In genomic region chr4:6808259-6808658, GRCh38 we compare ENCODE assay signal across 18 cellular contexts. TPM values are rescaled to one million over a fixed set of nuclear protein-coding genes. Genes with fewer than 3 reads are reported as not detected.
DNase-seq lines count a peak whose midpoint lies in the region; ATAC-seq and TF ChIP-seq lines count a peak whose summit lies in the region.
"Had no signal": no experiment of that assay in that cellular context is flagged by ENCODE, and none has a peak within 500 bp of the region (broad histone marks: within the 10 kb centered on the region; RNA-seq: fewer than 3 reads in every experiment).

No MANE protein-coding gene starts in this region.

- no peaks in the 10 kb centered on the region for H4K20me1 ChIP-seq in Karpas-422 (ENCODE audit: insufficient read depth, low read depth, low read length)

- H3K4me3 Mint-ChIP-seq in activated T-helper 17 cell treated with anti-CD3 and anti-CD28 coated beads, Interleukin-2, amount 50 U/mL, for 72 hours: no peak overlapping the region
- no peak overlapping the region for H3K4me3 Mint-ChIP-seq in CD8-positive, alpha-beta T cell
- H3K4me3 Mint-ChIP-seq: GM23338 had no signal

- ATAC-seq in activated T-helper 17 cell treated with anti-CD3 and anti-CD28 coated beads, Interleukin-2, amount 50 U/mL, for 72 hours (replicated peaks): no peak
- peak in 1 of 2 donors; percentile 26 for ATAC-seq in gastrocnemius medialis
- ATAC-seq in CD8-positive, alpha-beta T cell: no peak
- ATAC-seq: GM23338 had no signal

- H3K9me3 Mint-ChIP-seq in activated T-helper 17 cell treated with anti-CD3 and anti-CD28 coated beads, Interleukin-2, amount 50 U/mL, for 72 hours: no peaks in the 10 kb centered on the region
- H3K9me3 Mint-ChIP-seq in CD8-positive, alpha-beta T cell: no peaks in the 10 kb centered on the region
- H3K9me3 Mint-ChIP-seq: GM23338 had no signal

- H2AFZ ChIP-seq in Karpas-422 (ENCODE audit: low read length): no peak overlapping the region
- H2AFZ ChIP-seq: GM23338 had no signal

- no peak for TF ChIP-seq POLR2A in gastrocnemius medialis (IDR thresholded peaks at IDR 0.05)

- CTCF ChIA-PET in CD8-positive, alpha-beta T cell (lab: Charles Lee): no interaction called here

- TF ChIP-seq CTCF in left ventricle myocardium inferior (IDR thresholded peaks at IDR 0.05; ENCODE audit: borderline replicate concordance): no peak
- no peak for TF ChIP-seq CTCF in gastrocnemius medialis (IDR thresholded peaks at IDR 0.05 in 4 of 5, conservative IDR thresholded peaks at IDR 0.05 in 1 of 5)
- TF ChIP-seq CTCF in CD8-positive, alpha-beta T cell (IDR thresholded peaks at IDR 0.05): no peak

- POLR2A ChIA-PET in CD8-positive, alpha-beta T cell (lab: Charles Lee): no interaction called here

- H3K9me3 ChIP-seq in Karpas-422 (ENCODE audit: low read length) (no peaks in the 10 kb centered on the region), left ventricle myocardium inferior (replicated peaks) (no peaks in the 10 kb centered on the region), gastrocnemius medialis (no peaks in the 10 kb centered on the region)
- no peaks in the 10 kb centered on the region for H3K9me3 ChIP-seq in CD8-positive, alpha-beta T cell (ENCODE audit: low read length)
- H3K9me3 ChIP-seq: MG63, SJCRH30 had no signal

- H3K27ac ChIP-seq in Karpas-422 (ENCODE audit: low read length) (peak overlapping the region; percentile 47), left ventricle myocardium inferior (replicated peaks) (peak overlapping the region; percentile 42), gastrocnemius medialis (peak overlapping the region; percentile 75 to 85 (median 81))
- H3K27ac ChIP-seq in CD8-positive, alpha-beta T cell (ENCODE audit: low read depth, low read length): no peak overlapping the region

- H3K4me1 ChIP-seq in Karpas-422 (ENCODE audit: low read length) (peaks cover 70% of the 10 kb centered on the region), left ventricle myocardium inferior (peaks cover 84% of the 10 kb centered on the region), gastrocnemius medialis (peaks cover 63 to 73% of the 10 kb centered on the region in 2 donors)
- no peaks in the 10 kb centered on the region for H3K4me1 ChIP-seq in CD8-positive, alpha-beta T cell (ENCODE audit: insufficient read depth, low read length)

- DNase-seq in Karpas-422 (no peak), left ventricle myocardium inferior (no peak), gastrocnemius medialis (no peak), NCI-H226 (no peak)
- DNase-seq in CD8-positive, alpha-beta T cell: no peak
- DNase-seq in stimulated activated CD4-positive, alpha-beta T cell treated with anti-CD3 and anti-CD28 coated beads, Interleukin-4, amount 100 ng/mL, for 1 hour: no peak
- DNase-seq: C1 segment of cervical spinal cord, NCI-H1048, NCI-H1436, NCI-H1930, NCI-H345, NCI-H524 treated with DMSO at 0.1 percent for 48 hours, PC-3, RPMI8226 had no signal

- H3K27me3 Mint-ChIP-seq in activated T-helper 17 cell treated with anti-CD3 and anti-CD28 coated beads, Interleukin-2, amount 50 U/mL, for 72 hours: no peaks in the 10 kb centered on the region
- no peaks in the 10 kb centered on the region for H3K27me3 Mint-ChIP-seq in CD8-positive, alpha-beta T cell (ENCODE audit: low read depth)

- peak overlapping the region; percentile 6 for H3K4me2 ChIP-seq in Karpas-422 (ENCODE audit: low read depth, low read length, poor library complexity, severe bottlenecking)
- H3K4me2 ChIP-seq: GM23338 had no signal

- peak overlapping the region; percentile 37 for H3K27ac Mint-ChIP-seq in activated T-helper 17 cell treated with anti-CD3 and anti-CD28 coated beads, Interleukin-2, amount 50 U/mL, for 72 hours
- no peak overlapping the region for H3K27ac Mint-ChIP-seq in CD8-positive, alpha-beta T cell
- H3K27ac Mint-ChIP-seq: GM23338 had no signal

- H3K4me3 ChIP-seq in Karpas-422 (ENCODE audit: low read length) (no peak overlapping the region), left ventricle myocardium inferior (no peak overlapping the region), gastrocnemius medialis (no peak overlapping the region)
- no peak overlapping the region for H3K4me3 ChIP-seq in CD8-positive, alpha-beta T cell (ENCODE audit: low read depth, low read length)
- H3K4me3 ChIP-seq: GM23338, MG63, SJCRH30 had no signal

- intact Hi-C loops in left ventricle myocardium inferior (cut with micrococcal nuclease): no loop called here
- intact Hi-C loops in gastrocnemius medialis (cut with DNase I; ENCODE audit: low total_unique reads): no loop called here
- intact Hi-C loops in CD8-positive, alpha-beta T cell (cut with DNase I, micrococcal nuclease): no loop called here

- H3K36me3 Mint-ChIP-seq in activated T-helper 17 cell treated with anti-CD3 and anti-CD28 coated beads, Interleukin-2, amount 50 U/mL, for 72 hours (ENCODE audit: low read depth): no peaks in the 10 kb centered on the region
- peaks cover 18% of the 10 kb centered on the region for H3K36me3 Mint-ChIP-seq in CD8-positive, alpha-beta T cell

- H3K79me2 ChIP-seq in Karpas-422 (ENCODE audit: low read length): peaks cover 92% of the 10 kb centered on the region

- H3K27me3 ChIP-seq in Karpas-422 (ENCODE audit: low read length): no peaks in the 10 kb centered on the region
- no peaks in the 10 kb centered on the region for H3K27me3 ChIP-seq in left ventricle myocardium inferior (ENCODE audit: low read depth)
- no peaks in the 10 kb centered on the region for H3K27me3 ChIP-seq in gastrocnemius medialis
- no peaks in the 10 kb centered on the region for H3K27me3 ChIP-seq in CD8-positive, alpha-beta T cell (ENCODE audit: insufficient read depth, low read length)
- H3K27me3 ChIP-seq: MG63, SJCRH30 had no signal

- H3K9me2 ChIP-seq in Karpas-422 (replicated peaks; ENCODE audit: insufficient read depth, low read length): no peaks in the 10 kb centered on the region

- H3K36me3 ChIP-seq in Karpas-422 (ENCODE audit: insufficient read depth, low read length) (no peaks in the 10 kb centered on the region), left ventricle myocardium inferior (no peaks in the 10 kb centered on the region), gastrocnemius medialis (no peaks in the 10 kb centered on the region)
- H3K36me3 ChIP-seq in CD8-positive, alpha-beta T cell (ENCODE audit: insufficient read depth, low read length): no peaks in the 10 kb centered on the region

- in situ Hi-C loops in gastrocnemius medialis (cut with MboI; ENCODE audit: low sequenced_read_pairs in 4 of 4): no loop called here

- H3K9ac ChIP-seq in Karpas-422 (ENCODE audit: low read length): no peak overlapping the region

- peaks cover 17% of the 10 kb centered on the region for H3K4me1 Mint-ChIP-seq in activated T-helper 17 cell treated with anti-CD3 and anti-CD28 coated beads, Interleukin-2, amount 50 U/mL, for 72 hours
- H3K4me1 Mint-ChIP-seq in CD8-positive, alpha-beta T cell (ENCODE audit: low read depth): peaks cover 38% of the 10 kb centered on the region

RNA-seq across cellular contexts. Expression of gene KIAA0232, which starts 25.7 kb away (rescaled TPM):
- 10.9 and 11.8 TPM in 2 replicates for total RNA-seq in Karpas-422 (2014; rRNA removed; shearing (Covaris generic); ENCODE audit: low replicate concordance)
- 10 to 100 TPM in 1 of 2 donors, 1 to 10 TPM in 1; 9.4 to 10.5 TPM for total RNA-seq in activated T-helper 17 cell treated with anti-CD3 and anti-CD28 coated beads, Interleukin-2, amount 50 U/mL, for 72 hours
- total RNA-seq in left ventricle myocardium inferior: 82.5 TPM
- total RNA-seq in gastrocnemius medialis: 10 to 100 TPM; 39.1 to 66.4 (median 60.4) TPM
- 10 to 100 TPM; 18.4 to 19.7 TPM for total RNA-seq in CD8-positive, alpha-beta T cell
